In the genomic region with DNA sequence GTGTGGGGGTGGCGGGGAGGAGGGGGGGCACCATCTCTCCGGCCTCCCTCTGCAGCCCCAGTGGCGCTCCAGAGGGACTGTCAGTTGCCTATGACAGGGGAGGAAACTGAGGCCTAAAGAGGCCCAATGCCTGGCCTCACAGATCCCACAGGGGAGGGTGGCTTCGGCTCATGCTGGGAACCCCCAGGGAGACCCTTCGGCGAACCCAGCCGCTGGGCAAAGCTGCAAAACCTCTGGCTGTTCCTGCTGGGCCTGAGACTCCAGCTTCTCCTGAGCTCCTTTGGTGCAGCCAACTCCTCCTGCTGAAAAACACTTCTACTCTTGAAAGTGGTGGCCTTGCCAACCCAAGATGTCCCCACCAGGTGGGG, we compare ENCODE assay signal across 15 cellular contexts.
DNase-seq lines count a peak whose midpoint lies in the region; ATAC-seq and TF ChIP-seq lines count a peak whose summit lies in the region.
"Had no signal": no experiment of that assay in that cellular context is flagged by ENCODE, and none has a peak within 500 bp of the region (broad histone marks: within the 10 kb centered on the region; RNA-seq: fewer than 3 reads in every experiment).

No MANE protein-coding gene starts in this region.

- H2AK5ac ChIP-seq in trophoblast cell (ENCODE audit: low read length), result no peak overlapping the region

- H3K79me1 ChIP-seq in trophoblast cell (ENCODE audit: low read length), result peaks cover 8% of the 10 kb centered on the region

- no peak for ATAC-seq in GM18520 (IDR thresholded peaks at IDR 0.05; ENCODE audit: unreplicated experiment)
- ATAC-seq in stimulated activated naive CD8-positive, alpha-beta T cell treated with anti-CD3 and anti-CD28 coated beads, Interleukin-15, Interleukin-2, amounts not matched to agents 100 U/mL and 50 U/mL, for 24 hours, result no peak

- no peak for TF ChIP-seq CTCF in choroid plexus epithelial cell (conservative IDR thresholded peaks at IDR 0.05; ENCODE audit: low read depth, low read length)

- no peak overlapping the region for H3K4ac ChIP-seq in trophoblast cell (ENCODE audit: low read depth, low read length)

- H3K4me2 ChIP-seq in GM23248 (ENCODE audit: unreplicated experiment), result peak overlapping the region; percentile 48
- peak overlapping the region; percentile 40 for H3K4me2 ChIP-seq in trophoblast cell (ENCODE audit: low read length)
- H3K4me2 ChIP-seq: KMS-11 had no signal

- H4K8ac ChIP-seq in trophoblast cell (ENCODE audit: low read depth, low read length), result peak overlapping the region; percentile 49

- no peak overlapping the region for H3K27ac ChIP-seq in GM23248
- no peak overlapping the region for H3K27ac ChIP-seq in trophoblast cell (ENCODE audit: low read depth, low read length)
- H3K27ac ChIP-seq: esophagus muscularis mucosa, HL-60, KMS-11, right lobe of liver, thyroid gland had no signal

- H3K23ac ChIP-seq in trophoblast cell (ENCODE audit: low read length), result no peak overlapping the region

- peaks cover 20% of the 10 kb centered on the region for H3K4me1 ChIP-seq in GM23248 (ENCODE audit: insufficient read depth)
- peaks cover 15% of the 10 kb centered on the region for H3K4me1 ChIP-seq in NT2/D1 (ENCODE audit: insufficient read depth, insufficient read length)
- peaks cover 18 to 21% of the 10 kb centered on the region in 2 experiments for H3K4me1 ChIP-seq in trophoblast cell (ENCODE audit: control insufficient read depth in 1 of 2, insufficient read depth in 2 of 2, low read length in 2 of 2)
- H3K4me1 ChIP-seq: right lobe of liver had no signal

- WGBS in GM23248 (ENCODE audit: low coverage in 1 of 2, low lambda C conversion rate in 2 of 2, missing lambda C conversion rate in 2 of 2), 2 experiments, result 63 to 75% methylated on average over 7 of the region's 7 CpGs
- no CpG with 5 or more reads among the region's 7 CpGs for WGBS in trophoblast cell (ENCODE audit: extremely low coverage, insufficient coverage, insufficient read length)

- H2BK12ac ChIP-seq in trophoblast cell (ENCODE audit: low read length), result peak overlapping the region; percentile 65

- peaks cover 13% of the 10 kb centered on the region; the same call in 1 of the 2 replicates for H3K27me3 ChIP-seq in GM23248 (replicated peaks; ENCODE audit: insufficient read depth)
- peaks cover 17% of the 10 kb centered on the region for H3K27me3 ChIP-seq in NT2/D1 (ENCODE audit: insufficient read depth, insufficient read length)
- H3K27me3 ChIP-seq in trophoblast cell (ENCODE audit: insufficient read depth, low read length), result peaks cover 3% of the 10 kb centered on the region

- H3K79me2 ChIP-seq in GM23248 (ENCODE audit: insufficient read depth) (no peaks in the 10 kb centered on the region), trophoblast cell (ENCODE audit: control insufficient read depth, insufficient read depth, low read length, poor library complexity) (peaks cover 2% of the 10 kb centered on the region)

- no peaks in the 10 kb centered on the region for H3F3A ChIP-seq in GM23248 (ENCODE audit: insufficient read depth)

- no peak overlapping the region for H4K12ac ChIP-seq in trophoblast cell (ENCODE audit: low read depth, low read length)

- H3K18ac ChIP-seq in trophoblast cell (ENCODE audit: low read length), result no peak overlapping the region

- H3K4me3 ChIP-seq in GM23248 (no peak overlapping the region), NT2/D1 (ENCODE audit: insufficient read length, low read depth) (no peak overlapping the region), choroid plexus epithelial cell (ENCODE audit: low read depth, low read length) (no peak overlapping the region), trophoblast cell (ENCODE audit: low read depth, low read length) (no peak overlapping the region)
- H3K4me3 ChIP-seq: esophagus muscularis mucosa, right lobe of liver, thyroid gland had no signal

- H3K9ac ChIP-seq in GM23248, result no peak overlapping the region
- H3K9ac ChIP-seq in NT2/D1 (ENCODE audit: insufficient read length, low read depth), result peak overlapping the region; percentile 17
- H3K9ac ChIP-seq in trophoblast cell (ENCODE audit: low read length), result no peak overlapping the region
- H3K9ac ChIP-seq: KMS-11 had no signal

- H2BK5ac ChIP-seq in trophoblast cell (ENCODE audit: low read depth, low read length, poor library complexity), result no peak overlapping the region

- H4K20me1 ChIP-seq in GM23248 (ENCODE audit: insufficient read depth), result no peaks in the 10 kb centered on the region

- peak overlapping the region; percentile 73 for H4K91ac ChIP-seq in trophoblast cell (ENCODE audit: low read depth, low read length)

- H2AFZ ChIP-seq in GM23248, result no peak overlapping the region
- no peak overlapping the region for H2AFZ ChIP-seq in trophoblast cell (ENCODE audit: insufficient read depth, low read length, poor library complexity)

- DNase-seq in GM23248 (no peak), NT2/D1 (ENCODE audit: low read depth, low spot score) (no peak), choroid plexus epithelial cell (ENCODE audit: low read depth) (peak; percentile 30), trophoblast cell (no peak), NCI-H69 (lab: John Stamatoyannopoulos, UW) (no peak)
- no peak for DNase-seq in stimulated activated naive CD8-positive, alpha-beta T cell treated with anti-CD3 and anti-CD28 coated beads, Interleukin-15, Interleukin-2, amounts not matched to agents 100 U/mL and 50 U/mL, for 24 hours
- DNase-seq: activated gamma-delta T cell treated with Interleukin-2 at 50 U/mL for 16 hours, NCI-H1105, NCI-H82, thyroid gland had no signal

- peak overlapping the region; percentile 77 for H2BK120ac ChIP-seq in trophoblast cell (ENCODE audit: insufficient read depth, low read length, poor library complexity)

- H3K14ac ChIP-seq in trophoblast cell (ENCODE audit: low read length), result peak overlapping the region; percentile 35

- in situ Hi-C loops in GM23248 (cut with MboI), result no loop called here

- no peaks in the 10 kb centered on the region for H3K9me2 ChIP-seq in GM23248 (ENCODE audit: insufficient read depth)

- H3K36me3 ChIP-seq in GM23248 (ENCODE audit: low read depth) (no peaks in the 10 kb centered on the region; the same call in 1 of the 2 replicates), NT2/D1 (ENCODE audit: insufficient read depth, insufficient read length, low read length) (no peaks in the 10 kb centered on the region), trophoblast cell (ENCODE audit: control insufficient read depth in 1 of 2, insufficient read depth in 2 of 2, low read length in 2 of 2) (no peaks in the 10 kb centered on the region)
- H3K36me3 ChIP-seq: esophagus muscularis mucosa, right lobe of liver, thyroid gland had no signal

- H3K9me3 ChIP-seq in GM23248 (ENCODE audit: low read depth), result no peaks in the 10 kb centered on the region
- no peaks in the 10 kb centered on the region for H3K9me3 ChIP-seq in NT2/D1 (ENCODE audit: insufficient read depth, low read length)
- H3K9me3 ChIP-seq in trophoblast cell (ENCODE audit: insufficient read depth, low read depth, low read length), result no peaks in the 10 kb centered on the region
- H3K9me3 ChIP-seq: esophagus muscularis mucosa, right lobe of liver, thyroid gland had no signal
